39 cellular contexts compared by ENCODE assay signal in genomic region chr2:102992607-102993006, GRCh38.
"Had no signal": no experiment of that assay in that cellular context is flagged by ENCODE, and none has a peak within 500 bp of the region (broad histone marks: within the 10 kb centered on the region; RNA-seq: fewer than 3 reads in every experiment).

No MANE protein-coding gene starts in this region.

- DNase-seq: activated effector memory CD4-positive, alpha-beta T cell treated with anti-CD3 and anti-CD28 coated beads, Interleukin-2, amount 50 U/mL, for 16 hours; activated effector memory CD4-positive, alpha-beta T cell treated with Interleukin-2 at 50 U/mL for 16 hours; activated gamma-delta T cell; activated gamma-delta T cell treated with Interleukin-2 at 50 U/mL for 16 hours; activated naive CD4-positive, alpha-beta T cell; activated naive CD4-positive, alpha-beta T cell treated with anti-CD3 and anti-CD28 coated beads for 36 hours; activated naive CD4-positive, alpha-beta T cell treated with anti-CD3 and anti-CD28 coated beads, Interleukin-2, amount 10 ng/mL, durations not matched to agents 7 days and 5 days; activated naive CD4-positive, alpha-beta T cell treated with anti-CD3 and anti-CD28 coated beads, Interleukin-2, amount 50 U/mL, for 16 hours; activated naive CD4-positive, alpha-beta T cell treated with Interleukin-2 at 50 U/mL for 16 hours; activated naive CD8-positive, alpha-beta T cell treated with anti-CD3 and anti-CD28 coated beads for 36 hours; activated naive CD8-positive, alpha-beta T cell treated with anti-CD3 and anti-CD28 coated beads, Interleukin-2, amount 10 ng/mL, durations not matched to agents 7 days and 5 days; activated naive CD8-positive, alpha-beta T cell treated with anti-CD3 and anti-CD28 coated beads, Interleukin-2, amount 50 U/mL, for 24 hours; activated T-cell treated with anti-CD3 and anti-CD28 coated beads, Interleukin-2, amount 50 U/mL, for 1 hour; activated T-cell treated with anti-CD3 and anti-CD28 coated beads, Interleukin-2, amount 50 U/mL, for 24 hours; activated T-cell treated with anti-CD3 and anti-CD28 coated beads, Interleukin-2, amount 50 U/mL, for 48 hours; activated T-cell treated with anti-CD3 and anti-CD28 coated beads, Interleukin-2, amount 50 U/mL, for 72 hours; adrenal gland; amniotic stem cell; amygdala; anterior cingulate cortex; aorta; body of pancreas; brain microvascular endothelial cell; caudate nucleus; central memory CD4-positive, alpha-beta T cell; cerebellar nuclear complex had no signal

- H3K4me3 Mint-ChIP-seq: activated naive CD4-positive, alpha-beta T cell treated with anti-CD3 and anti-CD28 coated beads for 36 hours; activated naive CD4-positive, alpha-beta T cell treated with anti-CD3 and anti-CD28 coated beads, Interleukin-2, amount 10 ng/mL, durations not matched to agents 7 days and 5 days; activated naive CD4-positive, alpha-beta T cell treated with anti-CD3 and anti-CD28 coated beads, Interleukin-2, amount 50 U/mL, for 24 hours; activated naive CD8-positive, alpha-beta T cell; activated naive CD8-positive, alpha-beta T cell treated with anti-CD3 and anti-CD28 coated beads for 36 hours; activated naive CD8-positive, alpha-beta T cell treated with anti-CD3 and anti-CD28 coated beads, Interleukin-2, amount 10 ng/mL, durations not matched to agents 7 days and 5 days; activated naive CD8-positive, alpha-beta T cell treated with anti-CD3 and anti-CD28 coated beads, Interleukin-2, amount 50 U/mL, for 24 hours; activated T-cell treated with anti-CD3 and anti-CD28 coated beads, Interleukin-2, amount 50 U/mL, for 24 hours; activated T-cell treated with anti-CD3 and anti-CD28 coated beads, Interleukin-2, amount 50 U/mL, for 72 hours; activated T-helper 1 cell treated with anti-CD3 and anti-CD28 coated beads, Interleukin-12 subunit alpha, Interleukin-12 subunit beta, Interleukin-2, Interleukin-4 antibody, amounts not matched to agents 30 ng/mL and 10 ng/mL and 1 ng/mL, durations not matched to agents 14 hours and 24 hours and 36 hours; activated T-helper 17 cell treated with anti-CD3 and anti-CD28 coated beads, Interleukin-2, amount 50 U/mL, for 72 hours; brain; central memory CD8-positive, alpha-beta T cell had no signal

- H3K27me3 Mint-ChIP-seq: activated naive CD4-positive, alpha-beta T cell treated with anti-CD3 and anti-CD28 coated beads, Interleukin-2, amount 10 ng/mL, durations not matched to agents 7 days and 5 days; activated naive CD4-positive, alpha-beta T cell treated with anti-CD3 and anti-CD28 coated beads, Interleukin-2, amount 50 U/mL, for 24 hours; activated naive CD8-positive, alpha-beta T cell; activated naive CD8-positive, alpha-beta T cell treated with anti-CD3 and anti-CD28 coated beads for 36 hours; activated naive CD8-positive, alpha-beta T cell treated with anti-CD3 and anti-CD28 coated beads, Interleukin-2, amount 50 U/mL, for 24 hours; activated T-cell treated with anti-CD3 and anti-CD28 coated beads, Interleukin-2, amount 50 U/mL, for 24 hours; activated T-helper 17 cell treated with anti-CD3 and anti-CD28 coated beads, Interleukin-2, amount 50 U/mL, for 72 hours; brain; central memory CD8-positive, alpha-beta T cell had no signal

- H3K4me1 Mint-ChIP-seq: activated naive CD4-positive, alpha-beta T cell treated with anti-CD3 and anti-CD28 coated beads, Interleukin-2, amount 10 ng/mL, durations not matched to agents 7 days and 5 days; activated naive CD4-positive, alpha-beta T cell treated with anti-CD3 and anti-CD28 coated beads, Interleukin-2, amount 50 U/mL, for 24 hours; activated naive CD8-positive, alpha-beta T cell treated with anti-CD3 and anti-CD28 coated beads for 36 hours; activated naive CD8-positive, alpha-beta T cell treated with anti-CD3 and anti-CD28 coated beads, Interleukin-2, amount 10 ng/mL, durations not matched to agents 7 days and 5 days; activated naive CD8-positive, alpha-beta T cell treated with anti-CD3 and anti-CD28 coated beads, Interleukin-2, amount 50 U/mL, for 24 hours; activated T-helper 17 cell treated with anti-CD3 and anti-CD28 coated beads, Interleukin-2, amount 50 U/mL, for 72 hours; brain; central memory CD8-positive, alpha-beta T cell had no signal

- H3K9me3 ChIP-seq: adrenal gland, ascending aorta, body of pancreas, breast epithelium had no signal

- H3K4me3 ChIP-seq: adrenal gland, ascending aorta, body of pancreas, breast epithelium, cardiac muscle cell had no signal

- H3K27ac Mint-ChIP-seq: activated naive CD4-positive, alpha-beta T cell treated with anti-CD3 and anti-CD28 coated beads for 36 hours; activated naive CD4-positive, alpha-beta T cell treated with anti-CD3 and anti-CD28 coated beads, Interleukin-2, amount 10 ng/mL, durations not matched to agents 7 days and 5 days; activated naive CD4-positive, alpha-beta T cell treated with anti-CD3 and anti-CD28 coated beads, Interleukin-2, amount 50 U/mL, for 24 hours; activated naive CD4-positive, alpha-beta T cell treated with anti-CD3 and anti-CD28 coated beads, Interleukin-2, amount 50 U/mL, for 72 hours; activated naive CD8-positive, alpha-beta T cell; activated naive CD8-positive, alpha-beta T cell treated with anti-CD3 and anti-CD28 coated beads for 36 hours; activated naive CD8-positive, alpha-beta T cell treated with anti-CD3 and anti-CD28 coated beads, Interleukin-2, amount 10 ng/mL, durations not matched to agents 7 days and 5 days; activated naive CD8-positive, alpha-beta T cell treated with anti-CD3 and anti-CD28 coated beads, Interleukin-2, amount 50 U/mL, for 24 hours; activated T-cell treated with anti-CD3 and anti-CD28 coated beads, Interleukin-2, amount 50 U/mL, for 24 hours; activated T-cell treated with anti-CD3 and anti-CD28 coated beads, Interleukin-2, amount 50 U/mL, for 72 hours; activated T-helper 1 cell treated with anti-CD3 and anti-CD28 coated beads, Interleukin-12 subunit alpha, Interleukin-12 subunit beta, Interleukin-2, Interleukin-4 antibody, amounts not matched to agents 30 ng/mL and 10 ng/mL and 1 ng/mL, durations not matched to agents 14 hours and 24 hours and 36 hours; activated T-helper 17 cell treated with anti-CD3 and anti-CD28 coated beads, Interleukin-2, amount 50 U/mL, for 72 hours; activated T-helper 2 cell treated with anti-CD3 and anti-CD28 coated beads, Interferon-gamma antibody, Interleukin-2, Interleukin-4, amounts not matched to agents 10 μg/mL and 5 μg/mL and 100 μg/mL, durations not matched to agents 14 hours and 24 hours and 36 hours; brain had no signal

- H3K27ac ChIP-seq: adrenal gland, ascending aorta, body of pancreas, brain microvascular endothelial cell, breast epithelium, cardiac muscle cell had no signal

- H3K36me3 Mint-ChIP-seq: activated naive CD4-positive, alpha-beta T cell treated with anti-CD3 and anti-CD28 coated beads, Interleukin-2, amount 10 ng/mL, durations not matched to agents 7 days and 5 days; activated naive CD4-positive, alpha-beta T cell treated with anti-CD3 and anti-CD28 coated beads, Interleukin-2, amount 50 U/mL, for 24 hours; activated naive CD4-positive, alpha-beta T cell treated with anti-CD3 and anti-CD28 coated beads, Interleukin-2, amount 50 U/mL, for 72 hours; activated naive CD8-positive, alpha-beta T cell; activated naive CD8-positive, alpha-beta T cell treated with anti-CD3 and anti-CD28 coated beads for 36 hours; activated naive CD8-positive, alpha-beta T cell treated with anti-CD3 and anti-CD28 coated beads, Interleukin-2, amount 10 ng/mL, durations not matched to agents 7 days and 5 days; brain had no signal

- FAIRE-seq: astrocyte, bronchial epithelial cell had no signal

- H3K9me3 Mint-ChIP-seq: activated naive CD4-positive, alpha-beta T cell treated with anti-CD3 and anti-CD28 coated beads for 36 hours; activated naive CD4-positive, alpha-beta T cell treated with anti-CD3 and anti-CD28 coated beads, Interleukin-2, amount 10 ng/mL, durations not matched to agents 7 days and 5 days; activated naive CD4-positive, alpha-beta T cell treated with anti-CD3 and anti-CD28 coated beads, Interleukin-2, amount 50 U/mL, for 24 hours; activated naive CD4-positive, alpha-beta T cell treated with anti-CD3 and anti-CD28 coated beads, Interleukin-2, amount 50 U/mL, for 72 hours; activated naive CD8-positive, alpha-beta T cell treated with anti-CD3 and anti-CD28 coated beads for 36 hours; activated naive CD8-positive, alpha-beta T cell treated with anti-CD3 and anti-CD28 coated beads, Interleukin-2, amount 10 ng/mL, durations not matched to agents 7 days and 5 days; activated naive CD8-positive, alpha-beta T cell treated with anti-CD3 and anti-CD28 coated beads, Interleukin-2, amount 50 U/mL, for 24 hours; activated T-cell treated with anti-CD3 and anti-CD28 coated beads, Interleukin-2, amount 50 U/mL, for 24 hours; activated T-cell treated with anti-CD3 and anti-CD28 coated beads, Interleukin-2, amount 50 U/mL, for 72 hours; activated T-helper 1 cell treated with anti-CD3 and anti-CD28 coated beads, Interleukin-12 subunit alpha, Interleukin-12 subunit beta, Interleukin-2, Interleukin-4 antibody, amounts not matched to agents 30 ng/mL and 10 ng/mL and 1 ng/mL, durations not matched to agents 14 hours and 24 hours and 36 hours; activated T-helper 17 cell treated with anti-CD3 and anti-CD28 coated beads, Interleukin-2, amount 50 U/mL, for 72 hours; activated T-helper 2 cell treated with anti-CD3 and anti-CD28 coated beads, Interferon-gamma antibody, Interleukin-2, Interleukin-4, amounts not matched to agents 10 μg/mL and 5 μg/mL and 100 μg/mL, durations not matched to agents 14 hours and 24 hours and 36 hours had no signal

- ATAC-seq: activated naive CD4-positive, alpha-beta T cell treated with anti-CD3 and anti-CD28 coated beads, Interleukin-2, amount 50 U/mL, for 72 hours; activated naive CD8-positive, alpha-beta T cell treated with anti-CD3 and anti-CD28 coated beads, Interleukin-2, amount 50 U/mL, for 24 hours; activated T-cell treated with anti-CD3 and anti-CD28 coated beads, Interleukin-2, amount 50 U/mL, for 72 hours; activated T-helper 17 cell treated with anti-CD3 and anti-CD28 coated beads, Interleukin-2, amount 50 U/mL, for 72 hours; body of pancreas had no signal

- H3K4me1 ChIP-seq: adrenal gland, ascending aorta, body of pancreas, breast epithelium had no signal

- H3K36me3 ChIP-seq: adrenal gland, ascending aorta, brain microvascular endothelial cell, breast epithelium, cardiac muscle cell had no signal
